ENCODE assay signal across 33 cellular contexts in genomic region chr3:155394240-155394639, GRCh38.
"Had no signal": no experiment of that assay in that cellular context is flagged by ENCODE, and none has a peak within 500 bp of the region (broad histone marks: within the 10 kb centered on the region; RNA-seq: fewer than 3 reads in every experiment).

No MANE protein-coding gene starts in this region.

- DNase-seq: activated B cell treated with CpG ODN at 0.5 μM for 24 hours; activated CD4-positive, alpha-beta memory T cell treated with anti-CD3 and anti-CD28 coated beads for 36 hours; activated CD4-positive, alpha-beta T cell treated with anti-CD3 and anti-CD28 coated beads for 4 hours; activated CD4-positive, alpha-beta T cell treated with anti-CD3 and anti-CD28 coated beads, Interleukin-2, amount 10 ng/mL, durations not matched to agents 24 days and 14 days; activated CD4-positive, alpha-beta T cell treated with anti-CD3 and anti-CD28 coated beads, Interleukin-2, amount 50 U/mL, for 1 hour; activated CD4-positive, alpha-beta T cell treated with anti-CD3 and anti-CD28 coated beads, Interleukin-2, amount 50 U/mL, for 4 hours; activated CD4-positive, CD25-positive, alpha-beta regulatory T cell treated with anti-CD3 and anti-CD28 coated beads, Interleukin-2, amount 50 U/mL, for 72 hours; activated CD8-positive, alpha-beta memory T cell treated with anti-CD3 and anti-CD28 coated beads, Interleukin-2, amount 50 U/mL, for 4 hours; activated CD8-positive, alpha-beta T cell treated with anti-CD3 and anti-CD28 coated beads for 36 hours; activated effector memory CD4-positive, alpha-beta T cell treated with anti-CD3 and anti-CD28 coated beads, Interleukin-2, amount 50 U/mL, for 16 hours; activated gamma-delta T cell treated with Interleukin-2 at 50 U/mL for 16 hours; activated naive CD4-positive, alpha-beta T cell; activated naive CD4-positive, alpha-beta T cell treated with anti-CD3 and anti-CD28 coated beads for 36 hours; activated naive CD4-positive, alpha-beta T cell treated with anti-CD3 and anti-CD28 coated beads, Interleukin-2, amount 50 U/mL, for 16 hours; activated naive CD8-positive, alpha-beta T cell treated with anti-CD3 and anti-CD28 coated beads for 36 hours; activated T-cell treated with anti-CD3 and anti-CD28 coated beads for 4 hours; activated T-cell treated with anti-CD3 and anti-CD28 coated beads, Interleukin-2, amount 50 U/mL, for 1 hour; activated T-cell treated with anti-CD3 and anti-CD28 coated beads, Interleukin-2, amount 50 U/mL, for 4 hours; activated T-cell treated with anti-CD3 and anti-CD28 coated beads, Interleukin-2, amount 50 U/mL, for 72 hours; adrenal gland; amniotic stem cell; aorta; body of pancreas; brain microvascular endothelial cell; central memory CD4-positive, alpha-beta T cell; T-helper 2 cell; T-helper 9 cell had no signal

- H3K4me1 ChIP-seq: adrenal gland, body of pancreas had no signal

- H3K9me3 ChIP-seq: adrenal gland, body of pancreas, breast epithelium had no signal

- H3K4me3 ChIP-seq: adrenal gland, body of pancreas, breast epithelium had no signal

- H3K27ac ChIP-seq: adrenal gland, body of pancreas, brain microvascular endothelial cell, breast epithelium, VCaP had no signal

- ATAC-seq: activated CD8-positive, alpha-beta T cell treated with anti-CD3 and anti-CD28 coated beads for 36 hours; activated naive CD4-positive, alpha-beta T cell treated with anti-CD3 and anti-CD28 coated beads, Interleukin-2, amount 50 U/mL, for 72 hours; activated T-cell treated with anti-CD3 and anti-CD28 coated beads, Interleukin-2, amount 50 U/mL, for 4 hours; activated T-cell treated with anti-CD3 and anti-CD28 coated beads, Interleukin-2, amount 50 U/mL, for 72 hours; activated T-helper 17 cell treated with anti-CD3 and anti-CD28 coated beads, Interleukin-2, amount 50 U/mL, for 72 hours; body of pancreas had no signal

- H3K36me3 ChIP-seq: adrenal gland, brain microvascular endothelial cell, breast epithelium had no signal

- H3K27me3 ChIP-seq: adrenal gland, body of pancreas, brain microvascular endothelial cell, breast epithelium had no signal

- FAIRE-seq: astrocyte, TTC549 had no signal
